ENCODE assay signal across 1 cellular context in the genomic region with DNA sequence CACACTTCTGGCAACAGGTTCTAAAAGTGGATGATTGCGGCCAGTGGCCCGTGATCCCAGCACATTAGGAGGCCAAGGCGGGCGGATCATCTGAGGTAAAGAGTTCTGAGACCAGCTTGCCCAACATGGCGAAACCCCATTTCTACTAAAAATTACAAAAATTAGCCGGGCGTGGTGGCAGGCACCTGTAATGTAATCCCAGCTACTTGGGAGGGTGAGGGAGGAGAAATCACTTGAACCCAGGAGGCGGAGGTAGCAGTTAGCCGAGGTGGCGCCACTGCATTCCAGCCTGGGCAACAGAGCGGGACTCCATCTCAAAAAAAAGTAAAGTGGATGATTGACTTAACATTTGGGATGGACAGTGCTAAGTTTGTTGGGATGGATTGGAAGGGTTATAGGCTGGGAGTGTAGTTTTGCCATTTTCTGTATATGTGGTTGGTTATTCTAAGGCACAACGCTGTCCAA.
TF ChIP-seq lines count a peak whose summit lies in the region.

No MANE protein-coding gene starts in this region.

TF ChIP-seq in HepG2, 621 proteins besides CTCF, POLR2A, EP300 and RAD21:
- TF ChIP-seq, protein P1, sequence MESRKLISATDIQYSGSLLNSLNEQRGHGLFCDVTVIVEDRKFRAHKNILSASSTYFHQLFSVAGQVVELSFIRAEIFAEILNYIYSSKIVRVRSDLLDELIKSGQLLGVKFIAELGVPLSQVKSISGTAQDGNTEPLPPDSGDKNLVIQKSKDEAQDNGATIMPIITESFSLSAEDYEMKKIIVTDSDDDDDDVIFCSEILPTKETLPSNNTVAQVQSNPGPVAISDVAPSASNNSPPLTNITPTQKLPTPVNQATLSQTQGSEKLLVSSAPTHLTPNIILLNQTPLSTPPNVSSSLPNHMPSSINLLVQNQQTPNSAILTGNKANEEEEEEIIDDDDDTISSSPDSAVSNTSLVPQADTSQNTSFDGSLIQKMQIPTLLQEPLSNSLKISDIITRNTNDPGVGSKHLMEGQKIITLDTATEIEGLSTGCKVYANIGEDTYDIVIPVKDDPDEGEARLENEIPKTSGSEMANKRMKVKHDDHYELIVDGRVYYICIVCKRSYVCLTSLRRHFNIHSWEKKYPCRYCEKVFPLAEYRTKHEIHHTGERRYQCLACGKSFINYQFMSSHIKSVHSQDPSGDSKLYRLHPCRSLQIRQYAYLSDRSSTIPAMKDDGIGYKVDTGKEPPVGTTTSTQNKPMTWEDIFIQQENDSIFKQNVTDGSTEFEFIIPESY (CRISPR knock-in tag; IDR thresholded peaks at IDR 0.05) = peak; percentile 65; the same call in 1 of the 2 replicates
- TF ChIP-seq ZNF121 (CRISPR knock-in tag; IDR thresholded peaks at IDR 0.05) (0 out of 2 replicates have a peak, but pooled peaks have one; percentile 40), TEAD3 (CRISPR knock-in tag; optimal IDR thresholded peaks at IDR 0.05; ENCODE audit: borderline replicate concordance) (peak; percentile 42), FOSL2 (CRISPR knock-in tag; IDR thresholded peaks at IDR 0.05) (no peak)
- TF ChIP-seq, protein P2, sequence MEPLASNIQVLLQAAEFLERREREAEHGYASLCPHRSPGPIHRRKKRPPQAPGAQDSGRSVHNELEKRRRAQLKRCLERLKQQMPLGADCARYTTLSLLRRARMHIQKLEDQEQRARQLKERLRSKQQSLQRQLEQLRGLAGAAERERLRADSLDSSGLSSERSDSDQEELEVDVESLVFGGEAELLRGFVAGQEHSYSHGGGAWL (CRISPR knock-in tag; IDR thresholded peaks at IDR 0.05) = no peak
